In genomic region chr10:71478173-71478572, GRCh38 we compare ENCODE assay signal across 2 cellular contexts.
TF ChIP-seq lines count a peak whose summit lies in the region.

No MANE protein-coding gene starts in this region.

TF ChIP-seq in IMR-90, 13 proteins besides CTCF, POLR2A, EP300 and RAD21 (continued from another document):
- TF ChIP-seq FOS (IDR thresholded peaks at IDR 0.05; ENCODE audit: low read depth, low read length), result no peak
- TF ChIP-seq CHD1 (IDR thresholded peaks at IDR 0.05; ENCODE audit: low read depth, low read length), result no peak
- TF ChIP-seq MAZ (IDR thresholded peaks at IDR 0.05; ENCODE audit: borderline replicate concordance, low read depth, low read length), result no peak
- no peak for TF ChIP-seq RCOR1 (IDR thresholded peaks at IDR 0.05; ENCODE audit: insufficient replicate concordance, low read length)
- no peak for TF ChIP-seq USF2 (IDR thresholded peaks at IDR 0.05; ENCODE audit: low read depth, low read length)
- no peak for TF ChIP-seq MAFK (IDR thresholded peaks at IDR 0.05; ENCODE audit: low read depth, low read length)
- TF ChIP-seq SMC3 (IDR thresholded peaks at IDR 0.05; ENCODE audit: low read depth, low read length), result no peak

TF ChIP-seq in HepG2, 621 proteins besides CTCF, POLR2A, EP300 and RAD21:
- TF ChIP-seq MAZ (IDR thresholded peaks at IDR 0.05; ENCODE audit: borderline replicate concordance, low read depth, low read length), result no peak
- TF ChIP-seq MAZ (CRISPR knock-in tag; IDR thresholded peaks at IDR 0.05; ENCODE audit: low read depth), result no peak
- TF ChIP-seq ZNF674 (CRISPR knock-in tag; IDR thresholded peaks at IDR 0.05; ENCODE audit: low read depth), result no peak
- no peak for TF ChIP-seq FOXC1 (CRISPR knock-in tag; IDR thresholded peaks at IDR 0.05; ENCODE audit: borderline replicate concordance)
- TF ChIP-seq BHLHE40 (IDR thresholded peaks at IDR 0.05; ENCODE audit: low read length), result no peak
- no peak for TF ChIP-seq ZNF430 (CRISPR knock-in tag; IDR thresholded peaks at IDR 0.05)
- no peak for TF ChIP-seq SP5 (CRISPR knock-in tag; IDR thresholded peaks at IDR 0.05; ENCODE audit: borderline replicate concordance, low read depth)
- no peak for TF ChIP-seq TRAFD1 (CRISPR knock-in tag; IDR thresholded peaks at IDR 0.05; ENCODE audit: borderline replicate concordance)
- TF ChIP-seq SMAD9 (CRISPR knock-in tag; IDR thresholded peaks at IDR 0.05), result no peak
- TF ChIP-seq TFE3 (CRISPR knock-in tag; IDR thresholded peaks at IDR 0.05), result no peak
- no peak for TF ChIP-seq SAFB2 (CRISPR knock-in tag; IDR thresholded peaks at IDR 0.05; ENCODE audit: borderline replicate concordance, low read depth)
- TF ChIP-seq RBM39 (IDR thresholded peaks at IDR 0.05; ENCODE audit: low read depth, low read length, poor library complexity, severe bottlenecking), result no peak
